ENCODE assay signal across 28 cellular contexts in genomic region chr13:48919750-48920149, GRCh38.
"Had no signal": no experiment of that assay in that cellular context is flagged by ENCODE, and none has a peak within 500 bp of the region (broad histone marks: within the 10 kb centered on the region; RNA-seq: fewer than 3 reads in every experiment).

No MANE protein-coding gene starts in this region.

- FAIRE-seq: urothelium cell line had no signal

- H3K4me3 ChIP-seq: neural progenitor cell, ovary, psoas muscle, skin epidermis, smooth muscle cell, spleen, stomach, thoracic aorta, thyroid gland, tibial nerve, upper lobe of left lung, vagina had no signal

- H3K27me3 ChIP-seq: neural progenitor cell, ovary, spleen, stomach, thyroid gland, tibial nerve, upper lobe of left lung, vagina had no signal

- ATAC-seq: naive thymus-derived CD4-positive, alpha-beta T cell; natural killer cell; psoas muscle; right cardiac atrium; sciatic nerve; stimulated activated naive B cell treated with anti-CD40 and anti-IgM and Interleukin-4, amounts not matched to agents 10 μg/mL and 1 μg/mL and 100 μg/mL, for 72 hours had no signal

- H3K9ac ChIP-seq: neural progenitor cell, parathyroid adenoma had no signal

- H3K79me2 ChIP-seq: parathyroid adenoma had no signal

- H3K4me2 ChIP-seq: neural progenitor cell, smooth muscle cell had no signal

- DNase-seq: naive thymus-derived CD4-positive, alpha-beta T cell; natural killer cell; occipital lobe; ovary; posterior cingulate gyrus; psoas muscle; right cardiac atrium; spleen; stimulated activated CD4-positive, alpha-beta T cell treated with anti-CD3 and anti-CD28 coated beads, Interleukin-12 subunit alpha, Interleukin-12 subunit beta, amount 100 ng/mL, for 4 hours; stimulated activated CD4-positive, alpha-beta T cell treated with anti-CD3 and anti-CD28 coated beads, Interleukin-1b, Interleukin-23, amount 100 ng/mL, for 48 hours; stimulated activated CD4-positive, alpha-beta T cell treated with anti-CD3 and anti-CD28 coated beads, Interleukin-4, amount 100 ng/mL, for 1 hour; stimulated activated CD4-positive, alpha-beta T cell treated with anti-CD3 and anti-CD28 coated beads, Interleukin-4, amount 100 ng/mL, for 4 hours; stimulated activated CD8-positive, alpha-beta memory T cell treated with anti-CD3 and anti-CD28 coated beads, Interleukin-4, amount 100 ng/mL, for 48 hours; stimulated activated naive B cell treated with anti-CD40 and anti-IgM and Interleukin-4, amounts not matched to agents 10 μg/mL and 1 μg/mL and 100 μg/mL, for 72 hours; stimulated activated naive CD4-positive, alpha-beta T cell treated with Interleukin-2 at 50 U/mL for 16 hours; stomach; thyroid gland; trophoblast cell; upper lobe of left lung had no signal

- H3K27ac ChIP-seq: neural progenitor cell, ovary, parathyroid adenoma, psoas muscle, skin epidermis, spleen, stomach, thoracic aorta, thyroid gland, tibial nerve, upper lobe of left lung, vagina had no signal

- H3K4me1 ChIP-seq: neural progenitor cell, parathyroid adenoma, psoas muscle, spleen, stomach, thyroid gland, tibial nerve, upper lobe of left lung, vagina had no signal

- H2AFZ ChIP-seq: neural progenitor cell, parathyroid adenoma had no signal

- H3K36me3 ChIP-seq: neural progenitor cell, ovary, spleen, stomach, thoracic aorta, thyroid gland, tibial nerve, upper lobe of left lung, vagina had no signal

- H3K9me3 ChIP-seq: ovary, psoas muscle, spleen, stomach, thoracic aorta, thyroid gland, tibial nerve, upper lobe of left lung, vagina had no signal
